1 cellular context compared by ENCODE assay signal in genomic region chr6:11172501-11173337, GRCh38.
TF ChIP-seq lines count a peak whose summit lies in the region.

No MANE protein-coding gene starts in this region.

TF ChIP-seq in HepG2, 621 proteins besides CTCF, POLR2A, EP300 and RAD21 (continued from another document and continues in another):
- TF ChIP-seq ZNF564 (CRISPR knock-in tag; IDR thresholded peaks at IDR 0.05) (no peak), ZNF816 (CRISPR knock-in tag; IDR thresholded peaks at IDR 0.05; ENCODE audit: borderline replicate concordance) (no peak), BCL6 (CRISPR knock-in tag; IDR thresholded peaks at IDR 0.05) (no peak), ZNF326 (CRISPR knock-in tag; IDR thresholded peaks at IDR 0.05; ENCODE audit: borderline replicate concordance) (no peak), GATAD1 (CRISPR knock-in tag; IDR thresholded peaks at IDR 0.05) (0 out of 2 replicates have a peak, but pooled peaks have one; percentile 29), MIXL1 (CRISPR knock-in tag; IDR thresholded peaks at IDR 0.05) (peak; percentile 52; the same call in 1 of the 2 replicates), SNRNP70 (IDR thresholded peaks at IDR 0.05; ENCODE audit: low read depth, low read length) (no peak), TOE1 (CRISPR knock-in tag; IDR thresholded peaks at IDR 0.05) (0 out of 2 replicates have a peak, but pooled peaks have one; percentile 65), ZNF589 (CRISPR knock-in tag; conservative IDR thresholded peaks at IDR 0.05) (no peak), ZNF792 (CRISPR knock-in tag; IDR thresholded peaks at IDR 0.05) (peak; percentile 74), TCF7 (IDR thresholded peaks at IDR 0.05; ENCODE audit: low read depth) (no peak), ZNF773 (CRISPR knock-in tag; IDR thresholded peaks at IDR 0.05; ENCODE audit: borderline replicate concordance) (no peak), SSRP1 (CRISPR knock-in tag; IDR thresholded peaks at IDR 0.05) (no peak), ZNF205 (CRISPR knock-in tag; IDR thresholded peaks at IDR 0.05) (peak; percentile 39; the same call in 1 of the 2 replicates), SAP130 (CRISPR knock-in tag; IDR thresholded peaks at IDR 0.05; ENCODE audit: low read depth) (peak; percentile 49; the same call in 1 of the 2 replicates), SYNCRIP (IDR thresholded peaks at IDR 0.05; ENCODE audit: insufficient read depth, low read depth, low read length) (no peak), KDM5A (IDR thresholded peaks at IDR 0.05; ENCODE audit: borderline replicate concordance, low read length) (no peak), CCDC6 (CRISPR knock-in tag; IDR thresholded peaks at IDR 0.05) (no peak), LRRFIP1 (CRISPR knock-in tag; conservative IDR thresholded peaks at IDR 0.05) (no peak), FOSL2 (CRISPR knock-in tag; IDR thresholded peaks at IDR 0.05) (peak; percentile 68; the same call in 1 of the 2 replicates), PBX2 (CRISPR knock-in tag; IDR thresholded peaks at IDR 0.05) (no peak), ZNF224 (CRISPR knock-in tag; IDR thresholded peaks at IDR 0.05) (0 out of 2 replicates have a peak, but pooled peaks have one; percentile 43), SOX13 (IDR thresholded peaks at IDR 0.05) (no peak), SOX13 (CRISPR knock-in tag; conservative IDR thresholded peaks at IDR 0.05 in 1 of 2, IDR thresholded peaks at IDR 0.05 in 1 of 2) (no peak; a peak in 1 of 4 replicates), HOXA7 (CRISPR knock-in tag; IDR thresholded peaks at IDR 0.05) (no peak), ZNF274 (CRISPR knock-in tag; IDR thresholded peaks at IDR 0.05) (no peak), ZNF44 (CRISPR knock-in tag; IDR thresholded peaks at IDR 0.05) (peak; percentile 71; the same call in 1 of the 2 replicates), STAT6 (CRISPR knock-in tag; IDR thresholded peaks at IDR 0.05; ENCODE audit: borderline replicate concordance) (peak; percentile 6; the same call in 1 of the 2 replicates), ARNT (IDR thresholded peaks at IDR 0.05) (no peak), ZNF512B (CRISPR knock-in tag; IDR thresholded peaks at IDR 0.05; ENCODE audit: borderline replicate concordance) (no peak), PRPF4 (IDR thresholded peaks at IDR 0.05; ENCODE audit: low read depth, low read length, poor library complexity, severe bottlenecking) (no peak)
- TF ChIP-seq, protein P1, sequence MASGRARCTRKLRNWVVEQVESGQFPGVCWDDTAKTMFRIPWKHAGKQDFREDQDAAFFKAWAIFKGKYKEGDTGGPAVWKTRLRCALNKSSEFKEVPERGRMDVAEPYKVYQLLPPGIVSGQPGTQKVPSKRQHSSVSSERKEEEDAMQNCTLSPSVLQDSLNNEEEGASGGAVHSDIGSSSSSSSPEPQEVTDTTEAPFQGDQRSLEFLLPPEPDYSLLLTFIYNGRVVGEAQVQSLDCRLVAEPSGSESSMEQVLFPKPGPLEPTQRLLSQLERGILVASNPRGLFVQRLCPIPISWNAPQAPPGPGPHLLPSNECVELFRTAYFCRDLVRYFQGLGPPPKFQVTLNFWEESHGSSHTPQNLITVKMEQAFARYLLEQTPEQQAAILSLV (CRISPR knock-in tag; IDR thresholded peaks at IDR 0.05; ENCODE audit: borderline replicate concordance) = no peak
- TF ChIP-seq, protein P2, sequence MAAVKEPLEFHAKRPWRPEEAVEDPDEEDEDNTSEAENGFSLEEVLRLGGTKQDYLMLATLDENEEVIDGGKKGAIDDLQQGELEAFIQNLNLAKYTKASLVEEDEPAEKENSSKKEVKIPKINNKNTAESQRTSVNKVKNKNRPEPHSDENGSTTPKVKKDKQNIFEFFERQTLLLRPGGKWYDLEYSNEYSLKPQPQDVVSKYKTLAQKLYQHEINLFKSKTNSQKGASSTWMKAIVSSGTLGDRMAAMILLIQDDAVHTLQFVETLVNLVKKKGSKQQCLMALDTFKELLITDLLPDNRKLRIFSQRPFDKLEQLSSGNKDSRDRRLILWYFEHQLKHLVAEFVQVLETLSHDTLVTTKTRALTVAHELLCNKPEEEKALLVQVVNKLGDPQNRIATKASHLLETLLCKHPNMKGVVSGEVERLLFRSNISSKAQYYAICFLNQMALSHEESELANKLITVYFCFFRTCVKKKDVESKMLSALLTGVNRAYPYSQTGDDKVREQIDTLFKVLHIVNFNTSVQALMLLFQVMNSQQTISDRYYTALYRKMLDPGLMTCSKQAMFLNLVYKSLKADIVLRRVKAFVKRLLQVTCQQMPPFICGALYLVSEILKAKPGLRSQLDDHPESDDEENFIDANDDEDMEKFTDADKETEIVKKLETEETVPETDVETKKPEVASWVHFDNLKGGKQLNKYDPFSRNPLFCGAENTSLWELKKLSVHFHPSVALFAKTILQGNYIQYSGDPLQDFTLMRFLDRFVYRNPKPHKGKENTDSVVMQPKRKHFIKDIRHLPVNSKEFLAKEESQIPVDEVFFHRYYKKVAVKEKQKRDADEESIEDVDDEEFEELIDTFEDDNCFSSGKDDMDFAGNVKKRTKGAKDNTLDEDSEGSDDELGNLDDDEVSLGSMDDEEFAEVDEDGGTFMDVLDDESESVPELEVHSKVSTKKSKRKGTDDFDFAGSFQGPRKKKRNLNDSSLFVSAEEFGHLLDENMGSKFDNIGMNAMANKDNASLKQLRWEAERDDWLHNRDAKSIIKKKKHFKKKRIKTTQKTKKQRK (IDR thresholded peaks at IDR 0.05; ENCODE audit: low read length) = no peak
- TF ChIP-seq, protein P3, sequence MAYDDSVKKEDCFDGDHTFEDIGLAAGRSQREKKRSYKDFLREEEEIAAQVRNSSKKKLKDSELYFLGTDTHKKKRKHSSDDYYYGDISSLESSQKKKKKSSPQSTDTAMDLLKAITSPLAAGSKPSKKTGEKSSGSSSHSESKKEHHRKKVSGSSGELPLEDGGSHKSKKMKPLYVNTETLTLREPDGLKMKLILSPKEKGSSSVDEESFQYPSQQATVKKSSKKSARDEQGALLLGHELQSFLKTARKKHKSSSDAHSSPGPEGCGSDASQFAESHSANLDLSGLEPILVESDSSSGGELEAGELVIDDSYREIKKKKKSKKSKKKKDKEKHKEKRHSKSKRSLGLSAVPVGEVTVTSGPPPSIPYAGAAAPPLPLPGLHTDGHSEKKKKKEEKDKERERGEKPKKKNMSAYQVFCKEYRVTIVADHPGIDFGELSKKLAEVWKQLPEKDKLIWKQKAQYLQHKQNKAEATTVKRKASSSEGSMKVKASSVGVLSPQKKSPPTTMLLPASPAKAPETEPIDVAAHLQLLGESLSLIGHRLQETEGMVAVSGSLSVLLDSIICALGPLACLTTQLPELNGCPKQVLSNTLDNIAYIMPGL (CRISPR knock-in tag; IDR thresholded peaks at IDR 0.05; ENCODE audit: borderline replicate concordance in 1 of 2, low read depth in 1 of 2) = peak; percentile 75 to 78; a peak in 2 of 4 replicates
- TF ChIP-seq, protein P4, sequence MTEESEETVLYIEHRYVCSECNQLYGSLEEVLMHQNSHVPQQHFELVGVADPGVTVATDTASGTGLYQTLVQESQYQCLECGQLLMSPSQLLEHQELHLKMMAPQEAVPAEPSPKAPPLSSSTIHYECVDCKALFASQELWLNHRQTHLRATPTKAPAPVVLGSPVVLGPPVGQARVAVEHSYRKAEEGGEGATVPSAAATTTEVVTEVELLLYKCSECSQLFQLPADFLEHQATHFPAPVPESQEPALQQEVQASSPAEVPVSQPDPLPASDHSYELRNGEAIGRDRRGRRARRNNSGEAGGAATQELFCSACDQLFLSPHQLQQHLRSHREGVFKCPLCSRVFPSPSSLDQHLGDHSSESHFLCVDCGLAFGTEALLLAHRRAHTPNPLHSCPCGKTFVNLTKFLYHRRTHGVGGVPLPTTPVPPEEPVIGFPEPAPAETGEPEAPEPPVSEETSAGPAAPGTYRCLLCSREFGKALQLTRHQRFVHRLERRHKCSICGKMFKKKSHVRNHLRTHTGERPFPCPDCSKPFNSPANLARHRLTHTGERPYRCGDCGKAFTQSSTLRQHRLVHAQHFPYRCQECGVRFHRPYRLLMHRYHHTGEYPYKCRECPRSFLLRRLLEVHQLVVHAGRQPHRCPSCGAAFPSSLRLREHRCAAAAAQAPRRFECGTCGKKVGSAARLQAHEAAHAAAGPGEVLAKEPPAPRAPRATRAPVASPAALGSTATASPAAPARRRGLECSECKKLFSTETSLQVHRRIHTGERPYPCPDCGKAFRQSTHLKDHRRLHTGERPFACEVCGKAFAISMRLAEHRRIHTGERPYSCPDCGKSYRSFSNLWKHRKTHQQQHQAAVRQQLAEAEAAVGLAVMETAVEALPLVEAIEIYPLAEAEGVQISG (CRISPR knock-in tag; IDR thresholded peaks at IDR 0.05) = 0 out of 2 replicates have a peak, but pooled peaks have one; percentile 32
- TF ChIP-seq, protein P5, sequence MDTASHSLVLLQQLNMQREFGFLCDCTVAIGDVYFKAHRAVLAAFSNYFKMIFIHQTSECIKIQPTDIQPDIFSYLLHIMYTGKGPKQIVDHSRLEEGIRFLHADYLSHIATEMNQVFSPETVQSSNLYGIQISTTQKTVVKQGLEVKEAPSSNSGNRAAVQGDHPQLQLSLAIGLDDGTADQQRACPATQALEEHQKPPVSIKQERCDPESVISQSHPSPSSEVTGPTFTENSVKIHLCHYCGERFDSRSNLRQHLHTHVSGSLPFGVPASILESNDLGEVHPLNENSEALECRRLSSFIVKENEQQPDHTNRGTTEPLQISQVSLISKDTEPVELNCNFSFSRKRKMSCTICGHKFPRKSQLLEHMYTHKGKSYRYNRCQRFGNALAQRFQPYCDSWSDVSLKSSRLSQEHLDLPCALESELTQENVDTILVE (CRISPR knock-in tag; IDR thresholded peaks at IDR 0.05) = no peak
